In the genomic region with DNA sequence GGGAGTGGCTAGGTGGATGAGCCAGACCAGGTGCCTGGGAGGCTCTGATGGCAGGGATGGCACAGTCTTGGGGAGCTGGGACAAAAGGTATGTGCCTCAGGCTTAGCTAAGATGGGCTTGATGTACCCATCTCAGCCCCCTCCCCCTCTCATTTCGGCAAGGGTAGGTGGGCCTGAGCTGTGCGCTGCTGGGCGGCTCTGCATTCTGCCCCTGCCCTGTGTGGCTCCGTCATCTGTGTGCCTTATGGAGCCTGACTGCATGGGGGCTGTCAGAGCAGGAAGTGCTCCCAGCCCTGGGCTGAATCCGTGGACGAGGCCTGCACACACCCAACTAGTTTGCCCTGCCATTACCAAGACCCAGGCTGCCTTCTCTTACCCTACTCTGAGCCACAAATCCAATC, we compare ENCODE assay signal across 27 cellular contexts.
"Had no signal": no experiment of that assay in that cellular context is flagged by ENCODE, and none has a peak within 500 bp of the region (broad histone marks: within the 10 kb centered on the region; RNA-seq: fewer than 3 reads in every experiment).

No MANE protein-coding gene starts in this region.

- H3K27ac ChIP-seq: body of pancreas, hepatocyte, left lung, neutrophil, pancreas, upper lobe of left lung had no signal

- H3K27me3 Mint-ChIP-seq: activated CD4-positive, alpha-beta memory T cell treated with anti-CD3 and anti-CD28 coated beads, Interleukin-2, amount 10 ng/mL, durations not matched to agents 7 days and 5 days; activated naive CD4-positive, alpha-beta T cell treated with anti-CD3 and anti-CD28 coated beads, Interleukin-2, amount 50 U/mL, for 24 hours; stimulated activated memory B cell treated with anti-CD40 and anti-IgM and Interleukin-4, amounts not matched to agents 10 μg/mL and 1 μg/mL and 100 μg/mL, for 72 hours; T-helper 17 cell had no signal

- FAIRE-seq: endothelial cell of umbilical vein, frontal cortex, pancreas, small intestine had no signal

- H3K4me1 ChIP-seq: body of pancreas, left lung, pancreas, upper lobe of left lung had no signal

- H3K4me2 ChIP-seq: hepatocyte had no signal

- H3K27me3 ChIP-seq: body of pancreas, esophagus muscularis mucosa, hepatocyte, left lung, neutrophil, pancreas, upper lobe of left lung had no signal

- H3K4me1 Mint-ChIP-seq: activated naive CD4-positive, alpha-beta T cell treated with anti-CD3 and anti-CD28 coated beads, Interleukin-2, amount 50 U/mL, for 24 hours; immature natural killer cell had no signal

- H2AFZ ChIP-seq: hepatocyte had no signal

- H3K9me3 Mint-ChIP-seq: activated CD4-positive, alpha-beta memory T cell treated with anti-CD3 and anti-CD28 coated beads, Interleukin-2, amount 10 ng/mL, durations not matched to agents 7 days and 5 days; activated naive CD4-positive, alpha-beta T cell treated with anti-CD3 and anti-CD28 coated beads, Interleukin-2, amount 50 U/mL, for 24 hours; activated T-helper 1 cell treated with anti-CD3 and anti-CD28 coated beads, Interleukin-12 subunit alpha, Interleukin-12 subunit beta, Interleukin-2, Interleukin-4 antibody, amounts not matched to agents 30 ng/mL and 10 ng/mL and 1 ng/mL, durations not matched to agents 14 hours and 24 hours and 36 hours; immature natural killer cell; natural killer cell; stimulated activated memory B cell treated with anti-CD40 and anti-IgM and Interleukin-4, amounts not matched to agents 10 μg/mL and 1 μg/mL and 100 μg/mL, for 72 hours had no signal

- ATAC-seq: body of pancreas; left lung; natural killer cell; pancreas; sciatic nerve; stimulated activated memory B cell treated with anti-CD40 and anti-IgM and Interleukin-4, amounts not matched to agents 10 μg/mL and 1 μg/mL and 100 μg/mL, for 72 hours; T-helper 17 cell had no signal

- H3K4me3 Mint-ChIP-seq: activated CD4-positive, alpha-beta memory T cell treated with anti-CD3 and anti-CD28 coated beads, Interleukin-2, amount 10 ng/mL, durations not matched to agents 7 days and 5 days; activated naive CD4-positive, alpha-beta T cell treated with anti-CD3 and anti-CD28 coated beads, Interleukin-2, amount 50 U/mL, for 24 hours; activated T-helper 1 cell treated with anti-CD3 and anti-CD28 coated beads, Interleukin-12 subunit alpha, Interleukin-12 subunit beta, Interleukin-2, Interleukin-4 antibody, amounts not matched to agents 30 ng/mL and 10 ng/mL and 1 ng/mL, durations not matched to agents 14 hours and 24 hours and 36 hours; immature natural killer cell; natural killer cell; stimulated activated memory B cell treated with anti-CD40 and anti-IgM and Interleukin-4, amounts not matched to agents 10 μg/mL and 1 μg/mL and 100 μg/mL, for 72 hours; T-helper 17 cell had no signal

- DNase-seq: activated CD4-positive, alpha-beta memory T cell treated with anti-CD3 and anti-CD28 coated beads, Interleukin-2, amount 10 ng/mL, durations not matched to agents 7 days and 5 days; activated CD4-positive, alpha-beta T cell treated with anti-CD3 and anti-CD28 coated beads for 4 hours; activated CD4-positive, CD25-positive, alpha-beta regulatory T cell; activated gamma-delta T cell treated with Interleukin-2 at 50 U/mL for 16 hours; anterior cingulate cortex; body of pancreas; effector memory CD4-positive, alpha-beta T cell; glutamatergic neuron; immature natural killer cell; midbrain; natural killer cell; small intestine; stimulated activated CD4-positive, alpha-beta T cell treated with anti-CD3 and anti-CD28 coated beads, Interleukin-2, amount 100 ng/mL, for 24 hours; SW 1271; T-helper 17 cell; upper lobe of left lung had no signal

- H3K79me2 ChIP-seq: hepatocyte had no signal

- H3K36me3 Mint-ChIP-seq: natural killer cell had no signal

- H3K9me3 ChIP-seq: body of pancreas, esophagus muscularis mucosa, left lung, neutrophil, pancreas, upper lobe of left lung had no signal

- H3K27ac Mint-ChIP-seq: activated CD4-positive, alpha-beta memory T cell treated with anti-CD3 and anti-CD28 coated beads, Interleukin-2, amount 10 ng/mL, durations not matched to agents 7 days and 5 days; activated naive CD4-positive, alpha-beta T cell treated with anti-CD3 and anti-CD28 coated beads, Interleukin-2, amount 50 U/mL, for 24 hours; activated T-helper 1 cell treated with anti-CD3 and anti-CD28 coated beads, Interleukin-12 subunit alpha, Interleukin-12 subunit beta, Interleukin-2, Interleukin-4 antibody, amounts not matched to agents 30 ng/mL and 10 ng/mL and 1 ng/mL, durations not matched to agents 14 hours and 24 hours and 36 hours; natural killer cell; stimulated activated memory B cell treated with anti-CD40 and anti-IgM and Interleukin-4, amounts not matched to agents 10 μg/mL and 1 μg/mL and 100 μg/mL, for 72 hours; T-helper 17 cell had no signal

- H3K4me3 ChIP-seq: body of pancreas, esophagus muscularis mucosa, hepatocyte, left lung, pancreas, upper lobe of left lung had no signal
